1 cellular context compared by ENCODE assay signal in the genomic region with DNA sequence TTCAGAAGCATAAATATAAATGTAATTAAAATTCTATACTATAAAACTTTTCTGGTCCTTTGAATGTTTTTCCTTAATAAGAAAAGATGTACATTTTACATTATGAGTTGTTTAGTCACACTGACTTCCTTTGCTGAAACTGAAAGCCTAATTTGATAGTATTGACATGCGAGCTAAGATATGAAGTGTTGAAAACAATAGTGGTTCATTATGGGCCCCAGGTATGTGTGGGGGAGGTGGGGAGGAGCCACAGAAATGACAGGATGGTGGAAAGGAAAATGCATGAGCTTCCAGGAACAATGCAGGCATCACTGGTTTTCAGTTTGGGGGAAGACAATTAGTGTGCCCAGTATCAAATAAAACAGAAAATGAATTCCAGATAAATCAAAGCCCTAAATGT.
TF ChIP-seq lines count a peak whose summit lies in the region.

No MANE protein-coding gene starts in this region.

TF ChIP-seq in GM12878, 131 proteins besides CTCF, POLR2A, EP300 and RAD21 (continued from another document):
- 0 out of 2 replicates have a peak, but pooled peaks have one; percentile 15 for TF ChIP-seq PKNOX1 (IDR thresholded peaks at IDR 0.05)
- no peak for TF ChIP-seq POU2F2 (IDR thresholded peaks at IDR 0.05; ENCODE audit: borderline replicate concordance, low read depth, low read length)
- TF ChIP-seq TCF3 (IDR thresholded peaks at IDR 0.05; ENCODE audit: borderline replicate concordance, insufficient read depth, low read depth, low read length), result no peak
- TF ChIP-seq ZBTB33 (IDR thresholded peaks at IDR 0.05), result no peak
